8 cellular contexts compared by ENCODE assay signal in genomic region chr19:19115954-19116353, GRCh38. TPM values are rescaled to one million over a fixed set of nuclear protein-coding genes. Genes with fewer than 3 reads are reported as not detected.
A peak's percentile ranks its signal among the peaks of the same experiment; 100 is the strongest.
DNase-seq lines count a peak whose midpoint lies in the region; ATAC-seq, FAIRE-seq and TF ChIP-seq lines count a peak whose summit lies in the region.

No MANE protein-coding gene starts in this region.

- H2BK12ac ChIP-seq in H1 (ENCODE audit: low read depth, low read length) (no peak overlapping the region), neuronal stem cell (ENCODE audit: low read length) (no peak overlapping the region)

- H4K20me1 ChIP-seq in H1 (replicated peaks in 1 of 2; ENCODE audit: control insufficient read depth in 1 of 2, insufficient read depth in 2 of 2, low read length in 2 of 2): peaks cover 0 to 4% of the 10 kb centered on the region in 2 experiments

- no peak overlapping the region for H3K18ac ChIP-seq in H1 (ENCODE audit: extremely low read depth, low read length)
- no peak overlapping the region for H3K18ac ChIP-seq in neuronal stem cell (ENCODE audit: low read length)

- WGBS in H1 (ENCODE audit: extremely low coverage in 1 of 2, insufficient coverage in 1 of 2, insufficient read length in 1 of 2, insufficient replicate concordance in 2 of 2, low coverage in 1 of 2, low lambda C conversion rate in 2 of 2, missing lambda C conversion rate in 1 of 2), 2 experiments: 72% methylated on average over 9 of the region's 9 CpGs; no CpG with 5 or more reads in 1 of the 2 experiments
- no CpG with 5 or more reads among the region's 9 CpGs for WGBS in neuronal stem cell (ENCODE audit: extremely low coverage in 2 of 2, insufficient read length in 2 of 2, insufficient replicate concordance in 1 of 2), 2 donors

- POLR2A ChIA-PET in WTC11 (lab: Charles Lee): no interaction called here
- POLR2A ChIA-PET in H1 (lab: Charles Lee; ENCODE audit: partially characterized antibody): interaction anchor here (0.6 to 2.1 kb wide), 13 partner anchors 8 to 65 kb away, joined by 3 to 8 read pairs (median 3); no protein-coding TSS in a partner anchor

- H2BK5ac ChIP-seq in H1 (ENCODE audit: low read depth, low read length): no peak overlapping the region
- no peak overlapping the region for H2BK5ac ChIP-seq in neuronal stem cell (ENCODE audit: low read length)

- H4K5ac ChIP-seq in H1 (ENCODE audit: insufficient read length, low read depth, low read length): no peak overlapping the region

- H3K4me3 ChIP-seq in BE2C (ENCODE audit: low read depth, low read length): no peak overlapping the region
- H3K4me3 ChIP-seq in H1 (ENCODE audit: extremely low read depth in 1 of 4, insufficient read depth in 2 of 4, low read depth in 3 of 4, low read length in 4 of 4): no peak overlapping the region
- H3K4me3 ChIP-seq in neuronal stem cell (ENCODE audit: low read length in 2 of 2): no peak overlapping the region

- H2BK15ac ChIP-seq in H1 (ENCODE audit: low read length) (no peak overlapping the region), neuronal stem cell (ENCODE audit: low read length) (no peak overlapping the region)

- H3K9ac ChIP-seq in H1 (replicated peaks in 1 of 4; ENCODE audit: extremely low read depth in 1 of 4, low read depth in 3 of 4, low read length in 3 of 4) (no peak overlapping the region), neuronal stem cell (ENCODE audit: low read depth, low read length, poor library complexity) (no peak overlapping the region)

- no peaks in the 10 kb centered on the region for H3K9me3 Mint-ChIP-seq in WTC11

- H3K9me3 ChIP-seq in BE2C: no peaks in the 10 kb centered on the region
- no peaks in the 10 kb centered on the region for H3K9me3 ChIP-seq in H1 (ENCODE audit: insufficient read depth in 2 of 2, low read depth in 1 of 2, low read length in 1 of 2)
- peaks cover 0 to 2% of the 10 kb centered on the region in 2 donors for H3K9me3 ChIP-seq in neuronal stem cell (replicated peaks in 1 of 2; ENCODE audit: control insufficient read depth in 2 of 2, insufficient read depth in 1 of 2, low read depth in 1 of 2, low read length in 2 of 2)

- TF ChIP-seq CTCF in BE2C (IDR thresholded peaks at IDR 0.05; ENCODE audit: low read depth, low read length) (peak; percentile 70), WTC11 (IDR thresholded peaks at IDR 0.05) (peak; percentile 57), H1 (IDR thresholded peaks at IDR 0.05; ENCODE audit: control extremely low read depth in 1 of 3, insufficient read depth in 1 of 3, low read depth in 1 of 3, low read length in 3 of 3) (peak; percentile 91 to 96 (median 95))

- no peak for TF ChIP-seq POLR2A in H1 (IDR thresholded peaks at IDR 0.05; ENCODE audit: control extremely low read depth in 1 of 2, low read depth in 2 of 2, low read length in 2 of 2)

- peak; percentile 71 to 79 for TF ChIP-seq RAD21 in H1 (IDR thresholded peaks at IDR 0.05 in 1 of 2, conservative IDR thresholded peaks at IDR 0.05 in 1 of 2; ENCODE audit: low read depth in 2 of 2, low read length in 2 of 2)

- H3K27me3 ChIP-seq in BE2C: no peaks in the 10 kb centered on the region
- H3K27me3 ChIP-seq in H1 (replicated peaks in 1 of 4; ENCODE audit: control insufficient read depth in 3 of 4, extremely low read depth in 1 of 4, insufficient read depth in 3 of 4, low read length in 3 of 4): 0 out of 7 replicates have a peak, but pooled peaks cover 0 to 2% (median 0%) of the 10 kb centered on the region in 4 experiments
- no peaks in the 10 kb centered on the region for H3K27me3 ChIP-seq in neuronal stem cell (ENCODE audit: control insufficient read depth in 3 of 3, insufficient read depth in 3 of 3, low read depth in 1 of 3, low read length in 3 of 3)

- CTCF ChIA-PET in WTC11 (lab: Charles Lee): interaction anchor here (0.5 to 2.0 kb wide), 29 partner anchors 10 to 154 kb away, joined by 3 to 18 read pairs (median 5); partner anchors contain the start of genes BORCS8, MEF2B, NCAN and RFXANK
- CTCF ChIA-PET in H1 (lab: Charles Lee; ENCODE audit: partially characterized antibody): interaction anchor here (0.5 to 3.5 kb wide), 47 partner anchors 9 to 1216 kb away, joined by 3 to 58 read pairs (median 4); partner anchors contain the start of genes NCAN and SLC25A42

- peaks cover 13% of the 10 kb centered on the region for H3K4me1 Mint-ChIP-seq in WTC11

- H2BK120ac ChIP-seq in H1 (replicated peaks; ENCODE audit: low read depth, low read length) (no peak overlapping the region), neuronal stem cell (ENCODE audit: low read depth, low read length) (no peak overlapping the region)

- ATAC-seq in WTC11 (no peak), GM21825 (IDR thresholded peaks at IDR 0.05; ENCODE audit: unreplicated experiment) (no peak), GM21447 (IDR thresholded peaks at IDR 0.05; ENCODE audit: unreplicated experiment) (no peak)

- no peak overlapping the region for H2BK20ac ChIP-seq in H1 (ENCODE audit: low read length)

- no peak overlapping the region for H3K56ac ChIP-seq in H1 (replicated peaks; ENCODE audit: insufficient read length, low read depth, low read length)

- H3K4me1 ChIP-seq in BE2C (0 out of 2 replicates have a peak, but pooled peaks cover 2% of the 10 kb centered on the region), H1 (replicated peaks in 1 of 4; ENCODE audit: control insufficient read depth in 3 of 4, insufficient read depth in 4 of 4, low read length in 3 of 4) (peaks cover 3 to 12% (median 10%) of the 10 kb centered on the region in 4 experiments; a peak in 6 of 7 replicates), neuronal stem cell (ENCODE audit: control insufficient read depth in 2 of 2, insufficient read depth in 1 of 2, low read depth in 1 of 2, low read length in 2 of 2) (peaks cover 9 to 20% of the 10 kb centered on the region in 2 donors)

- H3K4me2 ChIP-seq in H1 (ENCODE audit: insufficient read depth in 1 of 2, low read depth in 2 of 2, low read length in 2 of 2) (no peak overlapping the region), neuronal stem cell (ENCODE audit: insufficient read depth, low read length, poor library complexity, severe bottlenecking) (no peak overlapping the region)

- peaks cover 5% of the 10 kb centered on the region; the same call in 1 of the 2 replicates for H3K23me2 ChIP-seq in H1 (ENCODE audit: low read depth, low read length)

- no peaks in the 10 kb centered on the region for H3K79me2 ChIP-seq in H1 (ENCODE audit: control insufficient read depth in 1 of 2, insufficient read depth in 2 of 2, low read length in 2 of 2)

- peaks cover 6% of the 10 kb centered on the region for H3K36me3 ChIP-seq in BE2C
- peaks cover 0 to 9% (median 4%) of the 10 kb centered on the region in 4 experiments; a peak in 3 of 8 replicates for H3K36me3 ChIP-seq in H1 (ENCODE audit: control insufficient read depth in 2 of 4, insufficient read depth in 4 of 4, low read length in 3 of 4)
- peaks cover 10 to 21% of the 10 kb centered on the region in 2 donors for H3K36me3 ChIP-seq in neuronal stem cell (replicated peaks in 1 of 2; ENCODE audit: control insufficient read depth in 2 of 2, insufficient read depth in 2 of 2, low read length in 2 of 2)

- H4K91ac ChIP-seq in H1 (replicated peaks; ENCODE audit: insufficient read length, low read length) (no peak overlapping the region), neuronal stem cell (ENCODE audit: low read depth, low read length, poor library complexity) (no peak overlapping the region)

- no peak overlapping the region for H3K23ac ChIP-seq in H1 (ENCODE audit: insufficient read length)
- H3K23ac ChIP-seq in neuronal stem cell (ENCODE audit: low read depth, low read length, poor library complexity): no peak overlapping the region

- H2AK5ac ChIP-seq in H1 (ENCODE audit: low read depth, low read length) (no peak overlapping the region), neuronal stem cell (ENCODE audit: low read depth, low read length) (no peak overlapping the region)

- no peak overlapping the region for H3K4me3 Mint-ChIP-seq in WTC11

- H3K27ac ChIP-seq in H1 (ENCODE audit: low read depth, low read length): no peak overlapping the region
- H3K27ac ChIP-seq in neuronal stem cell (replicated peaks; ENCODE audit: low read length): no peak overlapping the region

- TF ChIP-seq EP300 in H1 (IDR thresholded peaks at IDR 0.05; ENCODE audit: borderline replicate concordance in 1 of 2, low read depth in 2 of 2, low read length in 2 of 2): no peak

- H2AFZ ChIP-seq in H1 (ENCODE audit: low read length) (no peak overlapping the region), neuronal stem cell (ENCODE audit: low read length) (no peak overlapping the region)

- H4K8ac ChIP-seq in H1 (ENCODE audit: extremely low read depth, insufficient read depth, low read length) (no peak overlapping the region), neuronal stem cell (ENCODE audit: low read depth, low read length) (no peak overlapping the region)

- DNase-seq in BE2C (peak; percentile 58), HCEC 1CT (peak; percentile 15), WTC11 (ENCODE audit: low spot score) (peak; percentile 88), H1 (ENCODE audit: low read depth in 1 of 2, low spot score in 2 of 2) (peak in 1 of 2 experiments; percentile 93), neuronal stem cell (ENCODE audit: low spot score) (no peak)
- peak; percentile 12 to 39 for DNase-seq in stimulated activated CD4-positive, alpha-beta T cell treated with anti-CD3 and anti-CD28 coated beads, Interleukin-12 subunit alpha, Interleukin-12 subunit beta, amount 100 ng/mL, for 24 hours (ENCODE audit: low read depth in 2 of 2)

- H3K79me1 ChIP-seq in H1 (ENCODE audit: low read depth, low read length) (no peaks in the 10 kb centered on the region), neuronal stem cell (ENCODE audit: low read depth, low read length) (peaks cover 2% of the 10 kb centered on the region)

- H3K4ac ChIP-seq in H1 (replicated peaks; ENCODE audit: insufficient read length, low read depth, low read length) (no peak overlapping the region), neuronal stem cell (ENCODE audit: low read length) (no peak overlapping the region)

- no peak overlapping the region for H3K27ac Mint-ChIP-seq in WTC11

- FAIRE-seq in H1 (lab: Jason Lieb, UNC): no peak

- peaks cover 9% of the 10 kb centered on the region; the same call in 1 of the 2 replicates for H3K36me3 Mint-ChIP-seq in WTC11

- H3K14ac ChIP-seq in H1 (ENCODE audit: insufficient read length) (no peak overlapping the region), neuronal stem cell (ENCODE audit: low read length) (no peak overlapping the region)

- H3K27me3 Mint-ChIP-seq in WTC11 (ENCODE audit: low read depth): peaks cover 20% of the 10 kb centered on the region

RNA-seq across cellular contexts. Expression of gene TMEM161A, which starts 22.3 kb away (rescaled TPM):
- 107 TPM for polyA plus RNA-seq in BE2C (2012; ENCODE audit: insufficient read depth, insufficient read length, low read depth)
- total RNA-seq in WTC11 (2021): 46.0 to 53.4 TPM (median 51.8 TPM) in 3 replicates
- total RNA-seq in H1 (2021; fragmentation: NEBNext Ultra II Directional; extraction: Animal tissue kit (Norgen Biotek cat#: 25700)): 41.9 and 47.8 TPM in 2 replicates
- 103 and 153 TPM in 2 replicates for polyA plus RNA-seq in H1 (2011; rRNA removed)
- polyA plus RNA-seq in H1 (2011; cell fraction: cytosol; rRNA removed): 80.8 TPM
- polyA plus RNA-seq in H1 (2011; cell fraction: nucleus; rRNA removed): 202 TPM
- 26.3 to 50.2 TPM (median 47.7 TPM) in 4 replicates for polyA plus RNA-seq in H1 (2012, experiment 1 of 2)
- 46.4 TPM for polyA plus RNA-seq in H1 (2012, experiment 2 of 2)
- 62.3 TPM for polyA plus RNA-seq in H1 (2013, experiment 1 of 2)
- polyA plus RNA-seq in H1 (2013, experiment 2 of 2): 53.9 TPM
- polyA minus RNA-seq in H1 (2011; rRNA and poly(A)+ RNA removed): 46.0 and 81.2 TPM in 2 replicates
- polyA minus RNA-seq in H1 (2011; cell fraction: cytosol; rRNA and poly(A)+ RNA removed): 40.2 TPM
- polyA minus RNA-seq in H1 (2011; cell fraction: nucleus; rRNA and poly(A)+ RNA removed): 34.3 TPM
- 25.5 TPM for polyA plus RNA-seq in neuronal stem cell (2013, experiment 1 of 2)
- polyA plus RNA-seq in neuronal stem cell (2013, experiment 2 of 2): 24.0 TPM

RNA-seq across cellular contexts. Expression of gene SLC25A42, which starts 52.2 kb away (rescaled TPM):
- polyA plus RNA-seq in BE2C (2012; ENCODE audit: insufficient read depth, insufficient read length, low read depth): 6.4 TPM
- total RNA-seq in WTC11 (2021): 8.1 to 9.2 TPM (median 8.7 TPM) in 3 replicates
- total RNA-seq in H1 (2021; fragmentation: NEBNext Ultra II Directional; extraction: Animal tissue kit (Norgen Biotek cat#: 25700)): 4.1 and 6.2 TPM in 2 replicates
- polyA plus RNA-seq in H1 (2011; rRNA removed): 5.9 and 10.5 TPM in 2 replicates
- 8.0 TPM for polyA plus RNA-seq in H1 (2011; cell fraction: cytosol; rRNA removed)
- polyA plus RNA-seq in H1 (2011; cell fraction: nucleus; rRNA removed): 23.0 TPM
- polyA plus RNA-seq in H1 (2012, experiment 1 of 2): 5.2 to 8.6 TPM (median 7.7 TPM) in 4 replicates
- polyA plus RNA-seq in H1 (2012, experiment 2 of 2): 7.8 TPM
- 5.2 TPM for polyA plus RNA-seq in H1 (2013, experiment 1 of 2)
- 4.3 TPM for polyA plus RNA-seq in H1 (2013, experiment 2 of 2)
- polyA minus RNA-seq in H1 (2011; rRNA and poly(A)+ RNA removed): 3.4 and 6.9 TPM in 2 replicates
- polyA minus RNA-seq in H1 (2011; cell fraction: cytosol; rRNA and poly(A)+ RNA removed): 3.6 TPM
- polyA minus RNA-seq in H1 (2011; cell fraction: nucleus; rRNA and poly(A)+ RNA removed): 5.3 TPM
- 6.8 TPM for polyA plus RNA-seq in neuronal stem cell (2013, experiment 1 of 2)
- 7.2 TPM for polyA plus RNA-seq in neuronal stem cell (2013, experiment 2 of 2)

RNA-seq across cellular contexts. Expression of gene MEF2B, which starts 54.1 kb away (rescaled TPM):
- not detected for polyA plus RNA-seq in BE2C (2012; ENCODE audit: insufficient read depth, insufficient read length, low read depth)
- 1.3 to 1.7 TPM (median 1.7 TPM) in 3 replicates for total RNA-seq in WTC11 (2021)
- total RNA-seq in H1 (2021; fragmentation: NEBNext Ultra II Directional; extraction: Animal tissue kit (Norgen Biotek cat#: 25700)): 2.8 and 4.1 TPM in 2 replicates
- 3.7 and 17.8 TPM in 2 replicates for polyA plus RNA-seq in H1 (2011; rRNA removed)
- polyA plus RNA-seq in H1 (2011; cell fraction: cytosol; rRNA removed): 8.9 TPM
- polyA plus RNA-seq in H1 (2011; cell fraction: nucleus; rRNA removed): 17.1 TPM
- polyA plus RNA-seq in H1 (2012, experiment 1 of 2): 1.4 to 2.8 TPM (median 1.6 TPM) in 4 replicates
- polyA plus RNA-seq in H1 (2012, experiment 2 of 2): 1.7 TPM
- polyA plus RNA-seq in H1 (2013, experiment 1 of 2): 1.1 TPM
- 1.5 TPM for polyA plus RNA-seq in H1 (2013, experiment 2 of 2)
- polyA minus RNA-seq in H1 (2011; rRNA and poly(A)+ RNA removed): 0.76 and 2.1 TPM in 2 replicates
- polyA minus RNA-seq in H1 (2011; cell fraction: cytosol; rRNA and poly(A)+ RNA removed): not detected
- polyA minus RNA-seq in H1 (2011; cell fraction: nucleus; rRNA and poly(A)+ RNA removed): 1.4 TPM
- polyA plus RNA-seq in neuronal stem cell (2013, experiment 1 of 2): 1.1 TPM
- polyA plus RNA-seq in neuronal stem cell (2013, experiment 2 of 2): 1.2 TPM
